ENCODE assay signal across 14 cellular contexts in genomic region chr7:111183373-111183772, GRCh38.
A peak's percentile ranks its signal among the peaks of the same experiment; 100 is the strongest.
DNase-seq lines count a peak whose midpoint lies in the region; ATAC-seq and TF ChIP-seq lines count a peak whose summit lies in the region.
"Had no signal": no experiment of that assay in that cellular context is flagged by ENCODE, and none has a peak within 500 bp of the region (broad histone marks: within the 10 kb centered on the region; RNA-seq: fewer than 3 reads in every experiment).

No MANE protein-coding gene starts in this region.

- H3K9ac ChIP-seq in IMR-90 (ENCODE audit: low read depth, low read length) (no peak overlapping the region), skeletal muscle tissue (ENCODE audit: low read depth in 1 of 3, low read length in 3 of 3) (no peak overlapping the region)
- H3K9ac ChIP-seq: KMS-11 had no signal

- H3K27me3 ChIP-seq in right atrium auricular region (no peaks in the 10 kb centered on the region), IMR-90 (ENCODE audit: control insufficient read depth, insufficient read depth, low read length) (no peaks in the 10 kb centered on the region), skeletal muscle tissue (ENCODE audit: control insufficient read depth in 3 of 3, insufficient read depth in 3 of 3, low read length in 3 of 3) (no peaks in the 10 kb centered on the region), tibial nerve (no peaks in the 10 kb centered on the region)

- H2BK5ac ChIP-seq in IMR-90 (ENCODE audit: low read depth, low read length, poor library complexity, severe bottlenecking), result no peak overlapping the region

- TF ChIP-seq EP300 in tibial nerve (IDR thresholded peaks at IDR 0.05), result no peak

- WGBS in IMR-90 (ENCODE audit: extremely low coverage in 2 of 2, insufficient read length in 1 of 2), 2 experiments, result no CpG with 5 or more reads among the region's 1 CpG
- 70 to 75% methylated on average over 1 of the region's 1 CpG for WGBS in tibial nerve, 2 donors

- H3K4me2 ChIP-seq in IMR-90 (ENCODE audit: low read depth, low read length), result no peak overlapping the region
- H3K4me2 ChIP-seq: KMS-11 had no signal

- H3K27ac ChIP-seq in right atrium auricular region (no peak overlapping the region), IMR-90 (ENCODE audit: insufficient read depth, low read length) (no peak overlapping the region), skeletal muscle tissue (ENCODE audit: low read depth, low read length) (peak overlapping the region; percentile 50), tibial nerve (no peak overlapping the region)
- H3K27ac ChIP-seq: KMS-11 had no signal

- no peak overlapping the region for H4K8ac ChIP-seq in IMR-90 (ENCODE audit: low read depth in 2 of 2, low read length in 2 of 2)

- no peak overlapping the region for H2BK20ac ChIP-seq in IMR-90 (ENCODE audit: low read depth, low read length)

- no peak overlapping the region for H3K56ac ChIP-seq in IMR-90 (ENCODE audit: extremely low read depth, insufficient read depth, low read length)

- H2BK120ac ChIP-seq in IMR-90 (ENCODE audit: low read depth, low read length), result no peak overlapping the region

- H2AFZ ChIP-seq in IMR-90 (replicated peaks; ENCODE audit: low read length, poor library complexity), result no peak overlapping the region

- TF ChIP-seq CTCF in right atrium auricular region (IDR thresholded peaks at IDR 0.05), result no peak
- TF ChIP-seq CTCF in IMR-90 (conservative IDR thresholded peaks at IDR 0.05; ENCODE audit: low read depth, low read length), result no peak
- TF ChIP-seq CTCF in tibial nerve (IDR thresholded peaks at IDR 0.05), result no peak

- no peaks in the 10 kb centered on the region for H3K9me3 ChIP-seq in right atrium auricular region
- H3K9me3 ChIP-seq in IMR-90 (ENCODE audit: control insufficient read depth, insufficient read depth, low read length), result 0 out of 2 replicates have a peak, but pooled peaks cover 2% of the 10 kb centered on the region
- peaks cover 0 to 2% (median 2%) of the 10 kb centered on the region in 3 donors for H3K9me3 ChIP-seq in skeletal muscle tissue (ENCODE audit: control insufficient read depth in 3 of 3, low read length in 3 of 3)
- peaks cover 0 to 15% (median 4%) of the 10 kb centered on the region in 4 donors for H3K9me3 ChIP-seq in tibial nerve
- H3K9me3 ChIP-seq: HAP-1 had no signal

- H3K23ac ChIP-seq in IMR-90 (ENCODE audit: low read depth, low read length), result no peak overlapping the region

- no peak for DNase-seq in left ventricle myocardium superior
- DNase-seq in right atrium auricular region (ENCODE audit: low spot score), result no peak
- peak; percentile 5 for DNase-seq in IMR-90
- DNase-seq in fibroblast of peridontal ligament (ENCODE audit: extremely low read depth), result peak; percentile 6
- DNase-seq in tibial nerve (ENCODE audit: low spot score in 2 of 2), result no peak
- DNase-seq: CD8-positive, alpha-beta T cell; COR-L47; DMS53; HFFc6 had no signal

- POLR2A ChIA-PET in IMR-90 (lab: Charles Lee; ENCODE audit: unreplicated experiment), result no interaction called here

- TF ChIP-seq RAD21 in IMR-90 (IDR thresholded peaks at IDR 0.05; ENCODE audit: low read length), result no peak

- H3K36me3 ChIP-seq in right atrium auricular region, result no peaks in the 10 kb centered on the region
- H3K36me3 ChIP-seq in IMR-90 (ENCODE audit: control insufficient read depth, insufficient read depth, low read length), result no peaks in the 10 kb centered on the region
- no peaks in the 10 kb centered on the region for H3K36me3 ChIP-seq in skeletal muscle tissue (ENCODE audit: control insufficient read depth in 3 of 3, insufficient read depth in 3 of 3, low read length in 3 of 3)
- peaks cover 0 to 8% (median 0%) of the 10 kb centered on the region in 3 donors for H3K36me3 ChIP-seq in tibial nerve
- H3K36me3 ChIP-seq: HAP-1 had no signal

- H3K18ac ChIP-seq in IMR-90 (ENCODE audit: low read depth, low read length), result no peak overlapping the region

- H3K9me1 ChIP-seq in IMR-90 (ENCODE audit: insufficient read depth, low read length), result no peaks in the 10 kb centered on the region

- dilution Hi-C loops in IMR-90 (cut with HindIII; ENCODE audit: low sequenced_read_pairs, unreplicated experiment), result no loop called here

- no peak overlapping the region for H2AK9ac ChIP-seq in IMR-90 (replicated peaks; ENCODE audit: low read depth, low read length, poor library complexity)

- no peak for TF ChIP-seq POLR2A in IMR-90 (IDR thresholded peaks at IDR 0.05; ENCODE audit: low read depth, low read length)
- no peak for TF ChIP-seq POLR2A in tibial nerve (IDR thresholded peaks at IDR 0.05)

- H2AK5ac ChIP-seq in IMR-90 (ENCODE audit: low read depth, low read length), result no peak overlapping the region

- H3K4me1 ChIP-seq in right atrium auricular region (no peaks in the 10 kb centered on the region), IMR-90 (ENCODE audit: control insufficient read depth, insufficient read depth, low read length) (no peaks in the 10 kb centered on the region; the same call in 1 of the 2 replicates), skeletal muscle tissue (ENCODE audit: control insufficient read depth in 3 of 3, insufficient read depth in 3 of 3, low read length in 3 of 3) (peaks cover 0 to 8% (median 0%) of the 10 kb centered on the region in 3 donors), tibial nerve (no peaks in the 10 kb centered on the region)
- H3K4me1 ChIP-seq: HAP-1 had no signal

- no peak overlapping the region for H2BK15ac ChIP-seq in IMR-90 (ENCODE audit: low read depth, low read length)

- no peaks in the 10 kb centered on the region for H4K20me1 ChIP-seq in IMR-90 (ENCODE audit: insufficient read depth, low read length)

- intact Hi-C loops in left ventricle myocardium superior (cut with micrococcal nuclease) (no loop called here), IMR-90 (cut with micrococcal nuclease) (no loop called here)

- peak; percentile 49 for ATAC-seq in left ventricle myocardium superior
- ATAC-seq in IMR-90 (ENCODE audit: low read depth), result no peak
- ATAC-seq in HG02870 (IDR thresholded peaks at IDR 0.05; ENCODE audit: unreplicated experiment), result no peak
- no peak for ATAC-seq in GM19463 (IDR thresholded peaks at IDR 0.05; ENCODE audit: unreplicated experiment)
- ATAC-seq: CD8-positive, alpha-beta T cell had no signal

- no peaks in the 10 kb centered on the region for H3K79me1 ChIP-seq in IMR-90 (ENCODE audit: low read depth in 1 of 2, low read length in 2 of 2)

- CTCF ChIA-PET in IMR-90 (lab: Yijun Ruan, JAX), result no interaction called here

- no TSS peak for BruUV-seq in IMR-90 (replicated peaks; lab: Mats Ljungman, UMichigan)

- no peak overlapping the region for H4K5ac ChIP-seq in IMR-90 (ENCODE audit: low read depth, low read length)

- H4K91ac ChIP-seq in IMR-90 (ENCODE audit: insufficient read depth, low read depth, low read length), result no peak overlapping the region

- no peak overlapping the region for H3K14ac ChIP-seq in IMR-90 (replicated peaks; ENCODE audit: low read depth, low read length)

- in situ Hi-C loops in IMR-90 (cut with MboI; ENCODE audit: low sequenced_read_pairs), result no loop called here

- H3K4me3 ChIP-seq in right atrium auricular region (no peak overlapping the region), IMR-90 (ENCODE audit: insufficient read depth, low read depth, low read length) (no peak overlapping the region), skeletal muscle tissue (ENCODE audit: low read length in 3 of 3) (no peak overlapping the region), tibial nerve (no peak overlapping the region)
- H3K4me3 ChIP-seq: HAP-1 had no signal

- no peak overlapping the region for H3K4ac ChIP-seq in IMR-90 (ENCODE audit: low read depth, low read length)

TF ChIP-seq in IMR-90, 13 proteins besides CTCF, POLR2A, EP300 and RAD21:
- TF ChIP-seq MAFK (IDR thresholded peaks at IDR 0.05; ENCODE audit: low read depth, low read length), result no peak

Comparison
In these comparisons a context has a peak if more than half of its experiments do, and no peak if none do; other contexts are left out.
1. DNase-seq: peak in IMR-90 (single experiment) and fibroblast of peridontal ligament (single experiment); none in left ventricle myocardium superior (single experiment), right atrium auricular region (single experiment) and tibial nerve (0 of 2).